In the genomic region with DNA sequence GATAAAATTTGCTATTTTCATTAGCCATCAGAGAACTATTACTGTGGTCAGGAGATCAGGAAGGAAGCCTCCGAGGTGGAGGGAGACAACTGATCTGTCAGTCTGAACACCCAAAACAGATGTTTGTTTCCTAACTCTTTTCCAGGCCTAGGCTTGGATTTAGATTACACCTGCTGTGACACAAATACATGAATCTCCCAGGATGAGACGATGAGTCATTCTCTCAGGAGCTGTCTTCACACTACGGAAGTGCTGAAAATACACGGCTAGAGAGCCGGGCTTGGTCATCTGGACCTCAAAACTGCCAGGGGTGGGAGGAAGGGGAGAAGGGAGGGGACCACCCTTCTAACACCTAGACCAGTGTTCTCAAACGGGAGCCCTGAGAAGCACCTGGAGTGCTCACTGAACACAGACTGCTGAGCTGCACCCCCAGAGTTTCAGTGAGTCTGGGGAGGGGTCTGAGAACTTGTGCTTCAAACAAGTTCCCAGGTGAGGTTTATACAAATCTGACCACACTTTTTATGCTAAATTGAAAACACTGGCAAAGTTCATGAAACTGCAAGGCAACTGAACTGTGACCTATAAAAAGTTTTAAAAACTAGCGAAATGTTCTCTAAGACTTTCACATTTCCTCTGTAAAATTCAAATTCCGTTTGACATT, we compare ENCODE assay signal across 11 cellular contexts.
DNase-seq lines count a peak whose midpoint lies in the region; ATAC-seq lines count a peak whose summit lies in the region.
"Had no signal": no experiment of that assay in that cellular context is flagged by ENCODE, and none has a peak within 500 bp of the region (broad histone marks: within the 10 kb centered on the region; RNA-seq: fewer than 3 reads in every experiment).

No MANE protein-coding gene starts in this region.

- peak overlapping the region; percentile 26 to 67 (median 51); a peak in 21 of 22 replicates for H3K4me2 ChIP-seq in BLaER1 treated with 17β-estradiol and CSF1 and Interleukin-3, amounts not matched to agents 10 nM and 100 nM

- intact Hi-C loops in Right ventricle myocardium inferior (cut with DNase I): no loop called here

- peak overlapping the region in 3 of 11 experiments; percentile 7 to 26 (median 26); a peak in 2 of 22 replicates for H3K27ac ChIP-seq in BLaER1 treated with 17β-estradiol and CSF1 and Interleukin-3, amounts not matched to agents 10 nM and 100 nM
- H3K27ac ChIP-seq in caudate nucleus (ENCODE audit: low read depth, low read length): peak overlapping the region; percentile 22

- DNase-seq in caudate nucleus (lab: John Stamatoyannopoulos, UW): peak in 2 of 61 donors; percentile 25 to 60
- DNase-seq in AG08396 (ENCODE audit: low spot score): no peak
- DNase-seq in SKM-1 treated with dmso at 0.1 percent for 144 hours (lab: John Stamatoyannopoulos, UW; ENCODE audit: unreplicated experiment): no peak
- no peak for DNase-seq in Right ventricle myocardium inferior (ENCODE audit: missing footprints)
- no peak for DNase-seq in OCI-M1 (lab: John Stamatoyannopoulos, UW)
- DNase-seq: activated CD4-positive, alpha-beta T cell treated with anti-CD3 and anti-CD28 coated beads for 48 hours; Calu3; naive thymus-derived CD8-positive, alpha-beta T cell had no signal

- no peak overlapping the region for H3K9ac ChIP-seq in BLaER1 treated with 17β-estradiol and CSF1 and Interleukin-3, amounts not matched to agents 10 nM and 100 nM

- peaks cover 0 to 9% (median 0%) of the 10 kb centered on the region in 11 experiments; a peak in 2 of 22 replicates for H3K36me3 ChIP-seq in BLaER1 treated with 17β-estradiol and CSF1 and Interleukin-3, amounts not matched to agents 10 nM and 100 nM

- peaks cover 0 to 18% (median 0%) of the 10 kb centered on the region in 11 experiments; a peak in 2 of 22 replicates for H4K20me1 ChIP-seq in BLaER1 treated with 17β-estradiol and CSF1 and Interleukin-3, amounts not matched to agents 10 nM and 100 nM

- peaks cover 24 to 51% (median 30%) of the 10 kb centered on the region in 10 experiments for H3K4me1 ChIP-seq in BLaER1 treated with 17β-estradiol and CSF1 and Interleukin-3, amounts not matched to agents 10 nM and 100 nM

- no peaks in the 10 kb centered on the region for H3K27me3 ChIP-seq in BLaER1 treated with 17β-estradiol and CSF1 and Interleukin-3, amounts not matched to agents 10 nM and 100 nM

- H3K9me3 ChIP-seq in BLaER1 treated with 17β-estradiol and CSF1 and Interleukin-3, amounts not matched to agents 10 nM and 100 nM (replicated peaks in 1 of 11): no peaks in the 10 kb centered on the region

- ATAC-seq in GM19468 (IDR thresholded peaks at IDR 0.05; ENCODE audit: extremely low read depth, unreplicated experiment) (peak; percentile 3), HG03280 (IDR thresholded peaks at IDR 0.05; ENCODE audit: unreplicated experiment) (peak; percentile 27), Right ventricle myocardium inferior (no peak)

- no peak overlapping the region for H3K4me3 ChIP-seq in BLaER1 treated with 17β-estradiol and CSF1 and Interleukin-3, amounts not matched to agents 10 nM and 100 nM
